Comparison of ENCODE assay signal across 23 cellular contexts in the genomic region with DNA sequence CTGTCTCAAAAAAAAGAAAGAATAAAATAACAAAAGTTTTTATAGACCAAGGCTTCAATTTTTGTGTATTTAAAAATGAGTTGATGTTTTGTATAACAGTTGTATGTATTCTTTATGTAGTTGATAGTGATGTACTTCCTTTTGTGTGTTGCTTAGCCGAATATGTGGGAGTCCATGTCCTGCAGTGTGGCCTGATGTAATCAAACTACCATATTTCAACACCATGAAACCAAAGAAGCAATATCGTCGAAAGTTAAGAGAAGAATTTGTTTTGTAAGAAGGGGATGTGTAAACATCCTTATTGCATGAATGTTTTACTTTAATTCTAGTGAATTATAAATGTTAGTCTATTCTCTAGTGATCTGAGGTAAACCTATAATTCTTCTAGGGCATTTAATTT. TPM values are rescaled to one million over a fixed set of nuclear protein-coding genes. Genes with fewer than 3 reads are reported as not detected.
DNase-seq lines count a peak whose midpoint lies in the region; ATAC-seq, FAIRE-seq and TF ChIP-seq lines count a peak whose summit lies in the region.
"Had no signal": no experiment of that assay in that cellular context is flagged by ENCODE, and none has a peak within 500 bp of the region (broad histone marks: within the 10 kb centered on the region; RNA-seq: fewer than 3 reads in every experiment).

No MANE protein-coding gene starts in this region.

- POLR2A ChIA-PET in AG04450 (lab: Yijun Ruan, JAX) = no interaction called here

- no peaks in the 10 kb centered on the region for H3K27me3 ChIP-seq in AG04450 (ENCODE audit: control insufficient read depth, insufficient read depth, low read length)
- H3K27me3 ChIP-seq: brain microvascular endothelial cell, left lung, sigmoid colon had no signal

- H3K4me3 ChIP-seq in AG04450 (ENCODE audit: low read depth, low read length) = no peak overlapping the region
- H3K4me3 ChIP-seq in SK-N-MC = no peak overlapping the region
- H3K4me3 ChIP-seq: left lung, mucosa of descending colon, sigmoid colon had no signal

- H3K36me3 ChIP-seq in SK-N-MC (ENCODE audit: insufficient read depth, low read length) = peaks cover 19% of the 10 kb centered on the region
- H3K36me3 ChIP-seq: brain microvascular endothelial cell had no signal

- H3K27ac ChIP-seq in AG04450 (ENCODE audit: low read depth, low read length) (no peak overlapping the region), SK-N-MC (peak overlapping the region; percentile 15; the same call in 1 of the 2 replicates)
- H3K27ac ChIP-seq: brain microvascular endothelial cell, RWPE1, sigmoid colon, VCaP had no signal

- CTCF ChIA-PET in AG04450 (lab: Charles Lee) = no interaction called here

- no peak for TF ChIP-seq CTCF in AG04450 (IDR thresholded peaks at IDR 0.05; ENCODE audit: low read depth, low read length)

- H3K9me3 ChIP-seq in AG04450 (ENCODE audit: control insufficient read depth, insufficient read depth, low read length) (no peaks in the 10 kb centered on the region), SK-N-MC (ENCODE audit: low read depth, low read length) (no peaks in the 10 kb centered on the region)
- H3K9me3 ChIP-seq: left lung, mucosa of descending colon, sigmoid colon had no signal

- no peak for ATAC-seq in GM21423 (IDR thresholded peaks at IDR 0.05; ENCODE audit: unreplicated experiment)
- ATAC-seq in GM18511 (IDR thresholded peaks at IDR 0.05; ENCODE audit: unreplicated experiment) = no peak
- ATAC-seq: left lung, mucosa of descending colon, T-cell had no signal

- no peak for FAIRE-seq in RCC 7860 (lab: Jason Lieb, UNC)

- no peak overlapping the region for H3K9ac ChIP-seq in SK-N-MC (ENCODE audit: insufficient read length)

- DNase-seq in AG04450 (ENCODE audit: low read depth, low spot score) (peak; percentile 6), HuH-7 (ENCODE audit: low spot score) (peak; percentile 19), SK-N-MC (ENCODE audit: low read depth, low spot score) (no peak), fibroblast of peridontal ligament (ENCODE audit: extremely low read depth) (peak; percentile 83), putamen (ENCODE audit: low spot score) (no peak), RCC 7860 (ENCODE audit: low spot score) (no peak)
- DNase-seq: activated CD4-positive, alpha-beta T cell treated with anti-CD3 and anti-CD28 coated beads, Interleukin-2, amount 50 U/mL, for 48 hours; activated T-cell treated with anti-CD3 and anti-CD28 coated beads, Interleukin-2, amount 50 U/mL, for 1 hour; brain microvascular endothelial cell; dermis blood vessel endothelial cell; DND-41; H9; left lung; mucosa of descending colon; NCI-H774; sigmoid colon; stimulated activated CD4-positive, alpha-beta T cell treated with anti-CD3 and anti-CD28 coated beads, Interleukin-1b, Interleukin-23, amount 100 ng/mL, for 48 hours; T-cell; trophoblast cell had no signal

RNA-seq across cellular contexts. Expression of gene MPLKIP, which starts 56.6 kb away (rescaled TPM):
- polyA plus RNA-seq in AG04450 (2011; rRNA removed) = 22.3 and 31.1 TPM in 2 replicates
- 1.9 and 3.7 TPM in 2 replicates for polyA minus RNA-seq in AG04450 (2011; rRNA and poly(A)+ RNA removed)

RNA-seq across cellular contexts. Expression of gene SUGCT, which starts 57.0 kb away (rescaled TPM):
- polyA plus RNA-seq in AG04450 (2011; rRNA removed) = 11.7 and 12.5 TPM in 2 replicates
- 9.7 and 13.3 TPM in 2 replicates for polyA minus RNA-seq in AG04450 (2011; rRNA and poly(A)+ RNA removed)

Comparison
In these comparisons a context has a peak if more than half of its experiments do, and no peak if none do; other contexts are left out.
1. DNase-seq: peak in AG04450 (single experiment), HuH-7 (single experiment) and fibroblast of peridontal ligament (single experiment); none in SK-N-MC (single experiment), putamen (single experiment) and RCC 7860 (single experiment).